In genomic region chr2:190469770-190470169, GRCh38 we compare ENCODE assay signal across 8 cellular contexts.
DNase-seq lines count a peak whose midpoint lies in the region; ATAC-seq and TF ChIP-seq lines count a peak whose summit lies in the region.

No MANE protein-coding gene starts in this region.

- no peaks in the 10 kb centered on the region for H3K9me3 ChIP-seq in fibroblast of lung (ENCODE audit: control insufficient read depth, insufficient read depth, low read depth, low read length)
- H3K9me3 ChIP-seq in gastrocnemius medialis: no peaks in the 10 kb centered on the region

- H3K79me2 ChIP-seq in fibroblast of lung (ENCODE audit: control insufficient read depth, insufficient read depth, low read length): no peaks in the 10 kb centered on the region

- TF ChIP-seq POLR2A in gastrocnemius medialis (IDR thresholded peaks at IDR 0.05): peak in 1 of 2 donors; percentile 22

- H3K9ac ChIP-seq in fibroblast of lung (ENCODE audit: insufficient read depth, low read length): no peak overlapping the region

- H3K36me3 ChIP-seq in fibroblast of lung (ENCODE audit: control insufficient read depth, insufficient read depth, low read length): no peaks in the 10 kb centered on the region
- no peaks in the 10 kb centered on the region for H3K36me3 ChIP-seq in gastrocnemius medialis

- H3K4me2 ChIP-seq in fibroblast of lung (ENCODE audit: extremely low read depth, insufficient read depth, low read length): peak overlapping the region; percentile 1

- peaks cover 16% of the 10 kb centered on the region for H3K4me1 ChIP-seq in fibroblast of lung (ENCODE audit: control insufficient read depth, extremely low read depth, insufficient read depth, low read length)
- peaks cover 20 to 32% of the 10 kb centered on the region in 2 donors for H3K4me1 ChIP-seq in gastrocnemius medialis

- peak; percentile 82 for DNase-seq in HT-29 (ENCODE audit: low spot score)
- DNase-seq in OCI-M1 (lab: John Stamatoyannopoulos, UW): peak; percentile 58
- peak; percentile 29 to 74 for DNase-seq in fibroblast of lung (ENCODE audit: low read depth in 2 of 2)
- DNase-seq in gastrocnemius medialis: no peak
- no peak for DNase-seq in activated CD4-positive, alpha-beta T cell treated with anti-CD3 and anti-CD28 coated beads, Interleukin-2, amount 50 U/mL, for 48 hours
- DNase-seq in activated gamma-delta T cell (lab: John Stamatoyannopoulos, UW): no peak
- no peak for DNase-seq in ureter (ENCODE audit: low spot score)

- ATAC-seq in gastrocnemius medialis (peak; percentile 80 to 85), GM21786 (IDR thresholded peaks at IDR 0.05; ENCODE audit: unreplicated experiment) (no peak)

- H4K20me1 ChIP-seq in fibroblast of lung (ENCODE audit: control insufficient read depth, extremely low read depth, insufficient read depth, low read length): no peaks in the 10 kb centered on the region

- H3K4me3 ChIP-seq in fibroblast of lung (replicated peaks in 1 of 4; ENCODE audit: control extremely low read depth in 1 of 4, insufficient read depth in 1 of 4, low read depth in 3 of 4, low read length in 4 of 4) (no peak overlapping the region), gastrocnemius medialis (no peak overlapping the region)

- intact Hi-C loops in gastrocnemius medialis (cut with DNase I; ENCODE audit: low total_unique reads): no loop called here

- no peak overlapping the region for H2AFZ ChIP-seq in fibroblast of lung (ENCODE audit: low read length)

- no peak for TF ChIP-seq CTCF in fibroblast of lung (conservative IDR thresholded peaks at IDR 0.05 in 1 of 2, IDR thresholded peaks at IDR 0.05 in 1 of 2; ENCODE audit: low read depth in 1 of 2, low read length in 2 of 2)
- TF ChIP-seq CTCF in gastrocnemius medialis (IDR thresholded peaks at IDR 0.05 in 4 of 5, conservative IDR thresholded peaks at IDR 0.05 in 1 of 5): no peak

- H3K27ac ChIP-seq in fibroblast of lung (ENCODE audit: insufficient read depth, low read length) (peak overlapping the region; percentile 15), gastrocnemius medialis (peak overlapping the region; percentile 67 to 75 (median 70))

- in situ Hi-C loops in gastrocnemius medialis (cut with MboI; ENCODE audit: low sequenced_read_pairs in 4 of 4): no loop called here

- no peaks in the 10 kb centered on the region for H3K27me3 ChIP-seq in fibroblast of lung (ENCODE audit: control insufficient read depth, insufficient read depth, low read length)
- no peaks in the 10 kb centered on the region for H3K27me3 ChIP-seq in gastrocnemius medialis

Comparison
In these comparisons a context has a peak if more than half of its experiments do, and no peak if none do; other contexts are left out.
1. DNase-seq: peak in HT-29 (single experiment), OCI-M1 (single experiment) and fibroblast of lung (2 of 2); none in gastrocnemius medialis (0 of 2), activated CD4-positive, alpha-beta T cell treated with anti-CD3 and anti-CD28 coated beads, Interleukin-2, amount 50 U/mL, for 48 hours (0 of 2), activated gamma-delta T cell (single experiment) and ureter (single experiment).